In the genomic region with DNA sequence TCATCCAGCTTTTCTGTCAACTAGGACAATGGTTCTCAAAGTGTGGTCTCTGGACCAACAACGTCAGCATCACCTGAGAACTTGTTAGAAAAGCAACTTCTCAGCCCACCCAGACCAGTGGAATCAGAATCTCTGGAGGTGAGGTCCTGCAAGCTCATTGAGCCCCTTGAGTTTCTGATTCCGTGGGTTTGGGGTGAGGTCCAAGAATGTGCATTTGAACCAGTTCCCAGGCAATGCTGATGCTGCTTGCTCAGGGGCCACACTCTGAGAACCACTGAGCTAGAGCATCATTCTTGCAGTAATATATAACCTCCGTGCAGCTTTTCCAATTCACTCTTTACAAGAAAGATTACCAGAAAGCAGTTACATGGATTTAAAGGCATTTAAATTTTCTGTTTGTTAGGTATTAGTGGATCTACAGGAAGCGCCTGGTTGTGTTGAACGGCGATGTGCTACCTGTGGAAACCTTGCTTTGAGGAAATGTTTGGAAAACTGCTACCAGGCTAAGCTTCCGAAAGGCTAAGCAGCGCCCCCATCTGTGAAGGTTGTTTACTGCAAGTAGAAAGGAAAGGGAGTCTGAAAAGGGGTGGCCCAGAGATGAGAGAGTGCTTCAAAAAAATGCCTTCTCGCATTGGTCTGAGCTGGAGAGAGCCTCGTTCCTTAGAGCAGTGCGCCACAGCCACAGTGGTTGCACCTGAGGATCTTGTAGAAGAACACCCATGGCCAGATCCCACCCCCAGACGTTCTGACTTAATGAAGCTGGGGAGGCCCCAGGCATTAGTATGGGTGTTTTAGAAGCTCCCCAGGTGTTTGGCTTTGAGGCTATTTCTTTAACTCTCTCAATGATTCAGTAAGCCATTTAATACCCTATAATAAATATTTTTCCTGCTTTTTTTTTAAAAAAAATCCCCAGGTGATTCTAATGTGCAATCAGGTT, we compare ENCODE assay signal across 9 cellular contexts. TPM values are rescaled to one million over a fixed set of nuclear protein-coding genes. Genes with fewer than 3 reads are reported as not detected.
DNase-seq lines count a peak whose midpoint lies in the region; ATAC-seq and TF ChIP-seq lines count a peak whose summit lies in the region.
"Had no signal": no experiment of that assay in that cellular context is flagged by ENCODE, and none has a peak within 500 bp of the region (broad histone marks: within the 10 kb centered on the region; RNA-seq: fewer than 3 reads in every experiment).

No MANE protein-coding gene starts in this region.

- no peaks in the 10 kb centered on the region for H4K20me1 ChIP-seq in OCI-LY7 (ENCODE audit: insufficient read depth, low read length)

- DNase-seq in CD1c-positive myeloid dendritic cell (ENCODE audit: extremely low spot score), result peak; percentile 59
- DNase-seq in GM13977 (ENCODE audit: low spot score), result no peak
- DNase-seq in OCI-LY7 (ENCODE audit: low spot score), result peak; percentile 14
- no peak for DNase-seq in astrocyte of the cerebellum (ENCODE audit: low read depth)
- DNase-seq in inferior parietal cortex (ENCODE audit: extremely low spot score), result peak; percentile 74
- peak; percentile 5 for DNase-seq in stimulated activated naive CD4-positive, alpha-beta T cell treated with Interleukin-2 at 50 U/mL for 16 hours (lab: John Stamatoyannopoulos, UW)
- no peak for DNase-seq in NCI-H1436 treated with DMSO at 0.1 percent for 48 hours (lab: John Stamatoyannopoulos, UW)

- ATAC-seq in GM19351 (IDR thresholded peaks at IDR 0.05; ENCODE audit: unreplicated experiment), result no peak

- intact Hi-C loops in OCI-LY7 (cut with micrococcal nuclease; ENCODE audit: unreplicated experiment), result no loop called here

- no peak overlapping the region for H2AFZ ChIP-seq in OCI-LY7 (ENCODE audit: low read length)

- TF ChIP-seq CTCF in GM13977 (IDR thresholded peaks at IDR 0.05; ENCODE audit: extremely low read depth, insufficient read depth, missing control alignments) (peak; percentile 68), OCI-LY7 (conservative IDR thresholded peaks at IDR 0.05; ENCODE audit: low read length) (peak; percentile 82), astrocyte of the cerebellum (IDR thresholded peaks at IDR 0.05; ENCODE audit: low read depth, low read length, missing control alignments) (peak; percentile 74)

- no peaks in the 10 kb centered on the region for H3K9me3 ChIP-seq in OCI-LY7 (ENCODE audit: low read length)

- no TSS peak for BruUV-seq in OCI-LY7 (replicated peaks; lab: Mats Ljungman, UMichigan)

- H3K4me3 ChIP-seq in OCI-LY7 (ENCODE audit: low read depth, low read length, poor library complexity, severe bottlenecking) (no peak overlapping the region), astrocyte of the cerebellum (ENCODE audit: low read depth, low read length) (no peak overlapping the region)
- H3K4me3 ChIP-seq: SK-N-MC had no signal

- POLR2A ChIA-PET in OCI-LY7 (lab: Charles Lee), result interaction anchor here (0.7 kb wide), 1 partner anchor 839 kb away, joined by 3 read pairs; no protein-coding TSS in a partner anchor

- no peak overlapping the region for H3K4me2 ChIP-seq in OCI-LY7 (ENCODE audit: low read length)

- no peaks in the 10 kb centered on the region for H3K4me1 ChIP-seq in OCI-LY7 (ENCODE audit: insufficient read depth, low read length, poor library complexity, severe bottlenecking)

- no peaks in the 10 kb centered on the region for H3K36me3 ChIP-seq in OCI-LY7 (ENCODE audit: insufficient read depth, low read length)

- in situ Hi-C loops in GM13977 (cut with MboI; ENCODE audit: low pct_unique_long_range_greater_than_20kb, low sequenced_read_pairs, unreplicated experiment), result no loop called here
- in situ Hi-C loops in astrocyte of the cerebellum (cut with HindIII; ENCODE audit: low sequenced_read_pairs), result no loop called here

- H3K9me2 ChIP-seq in OCI-LY7 (ENCODE audit: insufficient read depth, low read length), result no peaks in the 10 kb centered on the region

- H3K79me2 ChIP-seq in OCI-LY7 (ENCODE audit: insufficient read depth, low read depth, low read length), result no peaks in the 10 kb centered on the region

- CTCF ChIA-PET in OCI-LY7 (lab: Charles Lee; ENCODE audit: unreplicated experiment), result no interaction called here

- H3K27ac ChIP-seq in OCI-LY7 (ENCODE audit: low read depth, low read length, poor library complexity, severe bottlenecking), result no peak overlapping the region
- H3K27ac ChIP-seq: SK-N-MC had no signal

RNA-seq across cellular contexts. Expression of a gene that starts 50.0 kb away (rescaled TPM):
- not detected in 2 replicates for total RNA-seq in OCI-LY7 (2014; rRNA removed; shearing (Covaris generic))
- not detected in 2 replicates for total RNA-seq in OCI-LY7 (2022)

Comparison
In these comparisons a context has a peak if more than half of its experiments do, and no peak if none do; other contexts are left out.
1. DNase-seq: peak in CD1c-positive myeloid dendritic cell (single experiment), OCI-LY7 (single experiment), inferior parietal cortex (single experiment) and stimulated activated naive CD4-positive, alpha-beta T cell treated with Interleukin-2 at 50 U/mL for 16 hours (single experiment); none in GM13977 (single experiment), astrocyte of the cerebellum (single experiment) and NCI-H1436 treated with DMSO at 0.1 percent for 48 hours (single experiment).
2. Peak in every context shown above with its lines, with median percentiles within 50 percentile points of each other: CTCF ChIP-seq.